24 cellular contexts compared by ENCODE assay signal in the genomic region with DNA sequence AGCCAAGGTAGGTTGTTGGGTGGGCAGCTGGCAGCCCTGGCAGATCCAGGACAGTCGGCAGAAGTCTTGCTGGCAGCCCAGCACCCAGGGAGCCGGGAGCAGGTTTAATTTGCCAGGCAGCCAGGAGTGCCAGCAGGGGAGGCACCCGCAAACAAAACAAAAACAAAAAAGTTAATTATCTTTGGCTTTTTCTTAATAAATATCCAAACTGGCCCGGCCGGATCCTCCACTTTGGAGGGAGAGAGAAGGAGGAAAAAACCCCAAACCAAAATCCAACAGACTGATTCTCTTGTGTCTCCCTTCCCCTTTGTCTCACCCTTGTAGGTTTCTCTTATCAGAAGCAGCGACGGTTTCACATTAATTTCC.
DNase-seq lines count a peak whose midpoint lies in the region; FAIRE-seq and TF ChIP-seq lines count a peak whose summit lies in the region.
"Had no signal": no experiment of that assay in that cellular context is flagged by ENCODE, and none has a peak within 500 bp of the region (broad histone marks: within the 10 kb centered on the region; RNA-seq: fewer than 3 reads in every experiment).

No MANE protein-coding gene starts in this region.

- H3K79me2 ChIP-seq in mammary epithelial cell (ENCODE audit: insufficient read depth, low read length) = no peaks in the 10 kb centered on the region

- H3K27ac Mint-ChIP-seq in MCF 10A (ENCODE audit: low read depth, unreplicated experiment) = peak overlapping the region; percentile 8
- H3K27ac Mint-ChIP-seq: activated naive CD8-positive, alpha-beta T cell; activated T-helper 17 cell treated with anti-CD3 and anti-CD28 coated beads, Interleukin-2, amount 50 U/mL, for 72 hours had no signal

- dilution Hi-C loops in mammary epithelial cell (cut with HindIII; ENCODE audit: low sequenced_read_pairs) = no loop called here

- H3K27me3 Mint-ChIP-seq in MCF 10A (ENCODE audit: insufficient read depth, unreplicated experiment) = no peaks in the 10 kb centered on the region
- H3K27me3 Mint-ChIP-seq: activated naive CD8-positive, alpha-beta T cell; central memory CD8-positive, alpha-beta T cell had no signal

- H3K4me3 ChIP-seq in mammary epithelial cell (replicated peaks in 1 of 3; ENCODE audit: insufficient read depth in 1 of 3, low read depth in 2 of 3, low read length in 3 of 3) (no peak overlapping the region), esophagus (ENCODE audit: low read depth in 1 of 2, low read length in 2 of 2) (peak overlapping the region; percentile 1 to 13), rectal smooth muscle tissue (ENCODE audit: low read length) (no peak overlapping the region)
- H3K4me3 ChIP-seq: ascending aorta, spleen, thoracic aorta had no signal

- H3K4me3 Mint-ChIP-seq in MCF 10A (ENCODE audit: unreplicated experiment) = no peak overlapping the region
- H3K4me3 Mint-ChIP-seq: activated naive CD8-positive, alpha-beta T cell; activated T-helper 17 cell treated with anti-CD3 and anti-CD28 coated beads, Interleukin-2, amount 50 U/mL, for 72 hours; central memory CD8-positive, alpha-beta T cell had no signal

- no peaks in the 10 kb centered on the region for H4K20me1 ChIP-seq in mammary epithelial cell (ENCODE audit: insufficient read depth, low read length)

- TF ChIP-seq POLR2A in GM12891 (IDR thresholded peaks at IDR 0.05; ENCODE audit: low read depth, low read length) = no peak

- H3K9ac ChIP-seq in mammary epithelial cell (ENCODE audit: insufficient read depth, low read length) = no peak overlapping the region
- H3K9ac ChIP-seq in rectal smooth muscle tissue (ENCODE audit: low read length) = no peak overlapping the region

- H3K4me2 ChIP-seq in mammary epithelial cell (ENCODE audit: insufficient read depth, low read depth, low read length) = no peak overlapping the region

- 86% methylated on average over 7 of the region's 7 CpGs for WGBS in mammary epithelial cell (ENCODE audit: low coverage, missing lambda C conversion rate)
- 46 to 54% methylated on average over 7 of the region's 7 CpGs for WGBS in esophagus, 2 donors

- H3K27ac ChIP-seq in mammary epithelial cell (ENCODE audit: insufficient read depth, low read depth, low read length) = no peak overlapping the region
- H3K27ac ChIP-seq in esophagus (ENCODE audit: low read depth in 2 of 2, low read length in 1 of 2) = peak overlapping the region; percentile 78 to 90
- H3K27ac ChIP-seq in rectal smooth muscle tissue (ENCODE audit: low read depth, low read length) = peak overlapping the region; percentile 38
- H3K27ac ChIP-seq: ascending aorta, spleen, thoracic aorta had no signal

- BruUV-seq in MCF 10A (replicated peaks; lab: Mats Ljungman, UMichigan) (no TSS peak), mammary epithelial cell (replicated peaks; lab: Mats Ljungman, UMichigan) (no TSS peak)

- intact Hi-C loops in MCF 10A (cut with micrococcal nuclease) = no loop called here
- intact Hi-C loops in mammary epithelial cell (cut with micrococcal nuclease) = loop anchor here (10.0 kb wide), 1 partner anchor 245 kb away; no protein-coding TSS in a partner anchor

- no peaks in the 10 kb centered on the region for H3K27me3 ChIP-seq in mammary epithelial cell (ENCODE audit: insufficient read depth, low read length)
- H3K27me3 ChIP-seq in esophagus (ENCODE audit: control insufficient read depth in 1 of 2, insufficient read depth in 2 of 2, low read length in 2 of 2) = no peaks in the 10 kb centered on the region
- H3K27me3 ChIP-seq in rectal smooth muscle tissue (ENCODE audit: control insufficient read depth, insufficient read depth, low read length) = no peaks in the 10 kb centered on the region
- H3K27me3 ChIP-seq: ascending aorta had no signal

- in situ Hi-C loops in mammary epithelial cell (cut with MboI; ENCODE audit: low sequenced_read_pairs in 2 of 2) (loop anchor here in 1 of 2 donors (25.0 kb wide), 1 partner anchor 163 kb away; no protein-coding TSS in a partner anchor), ACHN (cut with HindIII; ENCODE audit: low pct_ligation_motif_present, low pct_unique_long_range_greater_than_20kb, low sequenced_read_pairs) (no loop called here)

- H3K4me1 ChIP-seq in mammary epithelial cell (ENCODE audit: insufficient read depth, low read length) (peaks cover 10% of the 10 kb centered on the region), esophagus (ENCODE audit: control insufficient read depth in 2 of 2, insufficient read depth in 2 of 2, low read length in 1 of 2) (peaks cover 2 to 27% of the 10 kb centered on the region in 2 donors), rectal smooth muscle tissue (ENCODE audit: control insufficient read depth, insufficient read depth, low read length) (peaks cover 14% of the 10 kb centered on the region)

- FAIRE-seq in GM12891 (lab: Jason Lieb, UNC) = no peak

- TF ChIP-seq CTCF in MCF 10A (IDR thresholded peaks at IDR 0.05; ENCODE audit: unreplicated experiment) = no peak
- TF ChIP-seq CTCF in mammary epithelial cell (conservative IDR thresholded peaks at IDR 0.05 in 1 of 2, IDR thresholded peaks at IDR 0.05 in 1 of 2; ENCODE audit: extremely low read depth in 1 of 2, insufficient read depth in 1 of 2, low read depth in 1 of 2, low read length in 2 of 2) = no peak

- no peaks in the 10 kb centered on the region for H3K9me3 Mint-ChIP-seq in MCF 10A (ENCODE audit: unreplicated experiment)
- H3K9me3 Mint-ChIP-seq: activated T-helper 17 cell treated with anti-CD3 and anti-CD28 coated beads, Interleukin-2, amount 50 U/mL, for 72 hours; central memory CD8-positive, alpha-beta T cell had no signal

- DNase-seq in MCF 10A (ENCODE audit: unreplicated experiment) (no peak), mammary epithelial cell (no peak), GM12891 (ENCODE audit: insufficient read length, low spot score) (no peak), ACHN (no peak), RPMI8226 (no peak)
- no peak for DNase-seq in activated CD4-positive, alpha-beta T cell treated with anti-CD3 and anti-CD28 coated beads, Interleukin-2, amount 50 U/mL, for 48 hours
- DNase-seq: 8988T; DMS79 treated with DMSO at 0.1 percent for 48 hours; glutamatergic neuron; NCI-H1092; NCI-H187 treated with DMSO at 0.1 percent for 48 hours; NCI-H226; NCI-H82; nucleus accumbens; spleen; stimulated activated CD4-positive, alpha-beta T cell treated with anti-CD3 and anti-CD28 coated beads, Interleukin-4, amount 100 ng/mL, for 1 hour; stimulated activated naive CD4-positive, alpha-beta T cell had no signal

- no peaks in the 10 kb centered on the region for H3K36me3 ChIP-seq in mammary epithelial cell (ENCODE audit: insufficient read depth, low read length)
- H3K36me3 ChIP-seq in esophagus (ENCODE audit: control insufficient read depth in 2 of 2, insufficient read depth in 2 of 2, low read length in 1 of 2) = peaks cover 0 to 3% of the 10 kb centered on the region in 2 donors
- H3K36me3 ChIP-seq in rectal smooth muscle tissue (ENCODE audit: control insufficient read depth, insufficient read depth, low read length) = no peaks in the 10 kb centered on the region
- H3K36me3 ChIP-seq: ascending aorta, spleen, thoracic aorta had no signal

- POLR2A ChIA-PET in MCF 10A (lab: Yijun Ruan, JAX) = no interaction called here

- no peak overlapping the region for H2AFZ ChIP-seq in mammary epithelial cell (ENCODE audit: low read depth, low read length)

- H3K36me3 Mint-ChIP-seq in MCF 10A (ENCODE audit: insufficient read depth, unreplicated experiment) = peaks cover 15% of the 10 kb centered on the region
- H3K36me3 Mint-ChIP-seq: activated naive CD8-positive, alpha-beta T cell had no signal

- peaks cover 16% of the 10 kb centered on the region for H3K4me1 Mint-ChIP-seq in MCF 10A (ENCODE audit: insufficient read depth, unreplicated experiment)

- CTCF ChIA-PET in MCF 10A (lab: Yijun Ruan, JAX) (interaction anchor here (0.6 to 1.0 kb wide), 2 partner anchors 192 to 211 kb away, joined by 3 read pairs; no protein-coding TSS in a partner anchor), mammary epithelial cell (lab: Charles Lee; ENCODE audit: low non-redundant PET) (no interaction called here)

- H3K9me3 ChIP-seq in mammary epithelial cell (replicated peaks; ENCODE audit: insufficient read depth, low read length) (no peaks in the 10 kb centered on the region), esophagus (ENCODE audit: control insufficient read depth in 2 of 2, insufficient read depth in 1 of 2, low read depth in 1 of 2, low read length in 1 of 2) (no peaks in the 10 kb centered on the region)
- H3K9me3 ChIP-seq: ascending aorta, spleen, thoracic aorta had no signal

TF ChIP-seq in GM12891, 5 proteins besides CTCF, POLR2A, EP300 and RAD21:
- no peak for TF ChIP-seq SPI1 (IDR thresholded peaks at IDR 0.05; ENCODE audit: low read depth, low read length)
- no peak for TF ChIP-seq POLR2AphosphoS5 (IDR thresholded peaks at IDR 0.05; ENCODE audit: low read depth, low read length)
- no peak for TF ChIP-seq POU2F2 (IDR thresholded peaks at IDR 0.05; ENCODE audit: low read depth, low read length)
- no peak for TF ChIP-seq TAF1 (IDR thresholded peaks at IDR 0.05; ENCODE audit: low read depth, low read length)
- TF ChIP-seq PAX5 (IDR thresholded peaks at IDR 0.05; ENCODE audit: insufficient read depth, low read length, severe bottlenecking) = no peak

Comparison
In these comparisons a context has a peak if more than half of its experiments do, and no peak if none do; other contexts are left out.
1. H3K4me3 ChIP-seq: peak in esophagus (2 of 2); none in mammary epithelial cell (0 of 3) and rectal smooth muscle tissue (single experiment).